Comparison of ENCODE assay signal across 8 cellular contexts in genomic region chr2:201357216-201357615, GRCh38. TPM values are rescaled to one million over a fixed set of nuclear protein-coding genes. Genes with fewer than 3 reads are reported as not detected.
A peak's percentile ranks its signal among the peaks of the same experiment; 100 is the strongest.
DNase-seq lines count a peak whose midpoint lies in the region; ATAC-seq, FAIRE-seq and TF ChIP-seq lines count a peak whose summit lies in the region.

TSS of gene FLACC1 (minus strand) at chr2:201357345. CDS start at chr2:201351404, 5,941 bp downstream.

- H3K27ac Mint-ChIP-seq in glutamatergic neuron (ENCODE audit: unreplicated experiment) (peak within 1 kb of the TSS; percentile 26), progenitor cell of endocrine pancreas (peak within 1 kb of the TSS; percentile 11)
- no peak within 1 kb of the TSS for H3K27ac Mint-ChIP-seq in activated naive CD8-positive, alpha-beta T cell treated with anti-CD3 and anti-CD28 coated beads, Interleukin-2, amount 50 U/mL, for 24 hours

- H3K9me3 ChIP-seq in SK-N-SH = no peaks in the 10 kb centered on the region

- DNase-seq in H4 (ENCODE audit: low spot score) = peak; percentile 74
- peak; percentile 22 for DNase-seq in SK-N-SH
- DNase-seq in glutamatergic neuron = no peak
- no peak for DNase-seq in progenitor cell of endocrine pancreas (ENCODE audit: low spot score, unreplicated experiment)
- DNase-seq in stimulated activated naive CD4-positive, alpha-beta T cell treated with Interleukin-2 at 50 U/mL for 16 hours (lab: John Stamatoyannopoulos, UW) = no peak
- no peak for DNase-seq in urothelium cell line (ENCODE audit: low spot score)
- no peak for DNase-seq in activated naive CD8-positive, alpha-beta T cell treated with anti-CD3 and anti-CD28 coated beads, Interleukin-2, amount 50 U/mL, for 24 hours

- H3F3A ChIP-seq in SK-N-SH (replicated peaks; ENCODE audit: insufficient read depth) = no peaks in the 10 kb centered on the region

- TF ChIP-seq RAD21 in SK-N-SH (IDR thresholded peaks at IDR 0.05; ENCODE audit: low read length) = no peak

- H3K36me3 ChIP-seq in SK-N-SH (replicated peaks in 1 of 2; ENCODE audit: control insufficient read depth in 1 of 2, insufficient read depth in 2 of 2, low read length in 1 of 2) = peaks cover 12 to 16% of the 10 kb centered on the region in 2 experiments

- H3K27ac ChIP-seq in SK-N-SH (ENCODE audit: low read depth in 2 of 2, low read length in 1 of 2) = no peak within 1 kb of the TSS

- H3K27me3 ChIP-seq in SK-N-SH (ENCODE audit: insufficient read depth) = no peaks in the 10 kb centered on the region

- H3K27me3 Mint-ChIP-seq in glutamatergic neuron (ENCODE audit: unreplicated experiment) = no peaks in the 10 kb centered on the region
- H3K27me3 Mint-ChIP-seq in progenitor cell of endocrine pancreas = no peaks in the 10 kb centered on the region
- H3K27me3 Mint-ChIP-seq in activated naive CD8-positive, alpha-beta T cell treated with anti-CD3 and anti-CD28 coated beads, Interleukin-2, amount 50 U/mL, for 24 hours = no peaks in the 10 kb centered on the region

- no peaks in the 10 kb centered on the region for H3K4me1 ChIP-seq in SK-N-SH (ENCODE audit: control insufficient read depth in 1 of 2, insufficient read depth in 2 of 2, low read depth in 1 of 2, low read length in 1 of 2)

- CTCF ChIA-PET in SK-N-SH (lab: Yijun Ruan, JAX) = no interaction called here

- POLR2A ChIA-PET in SK-N-SH (lab: Yijun Ruan, JAX) = no interaction called here

- TF ChIP-seq CTCF in SK-N-SH (IDR thresholded peaks at IDR 0.05) (no peak), glutamatergic neuron (IDR thresholded peaks at IDR 0.05; ENCODE audit: partially characterized antibody, unreplicated experiment) (no peak), progenitor cell of endocrine pancreas (IDR thresholded peaks at IDR 0.05; ENCODE audit: unreplicated experiment) (no peak)

- H3K9me2 ChIP-seq in SK-N-SH = no peaks in the 10 kb centered on the region

- H3K4me3 Mint-ChIP-seq in glutamatergic neuron (ENCODE audit: unreplicated experiment) = no peak within 1 kb of the TSS
- no peak within 1 kb of the TSS for H3K4me3 Mint-ChIP-seq in progenitor cell of endocrine pancreas (ENCODE audit: low read depth)
- H3K4me3 Mint-ChIP-seq in activated naive CD8-positive, alpha-beta T cell treated with anti-CD3 and anti-CD28 coated beads, Interleukin-2, amount 50 U/mL, for 24 hours = no peak within 1 kb of the TSS

- TF ChIP-seq EP300 in SK-N-SH (IDR thresholded peaks at IDR 0.05; ENCODE audit: borderline replicate concordance in 1 of 2, low read depth in 1 of 2, low read length in 1 of 2) = no peak

- H3K79me2 ChIP-seq in SK-N-SH (ENCODE audit: insufficient read depth) = no peaks in the 10 kb centered on the region

- H3K9me3 Mint-ChIP-seq in glutamatergic neuron (ENCODE audit: unreplicated experiment) = no peaks in the 10 kb centered on the region
- no peaks in the 10 kb centered on the region for H3K9me3 Mint-ChIP-seq in progenitor cell of endocrine pancreas (ENCODE audit: low read depth)
- no peaks in the 10 kb centered on the region for H3K9me3 Mint-ChIP-seq in activated naive CD8-positive, alpha-beta T cell treated with anti-CD3 and anti-CD28 coated beads, Interleukin-2, amount 50 U/mL, for 24 hours

- H2AFZ ChIP-seq in SK-N-SH (ENCODE audit: low read depth) = no peak within 1 kb of the TSS

- H3K9ac ChIP-seq in SK-N-SH = no peak within 1 kb of the TSS

- no peak for ATAC-seq in activated naive CD8-positive, alpha-beta T cell treated with anti-CD3 and anti-CD28 coated beads, Interleukin-2, amount 50 U/mL, for 24 hours
- no peak for ATAC-seq in GM21390 (IDR thresholded peaks at IDR 0.05; ENCODE audit: unreplicated experiment)

- H3K36me3 Mint-ChIP-seq in glutamatergic neuron (ENCODE audit: unreplicated experiment) (peaks cover 19% of the 10 kb centered on the region), progenitor cell of endocrine pancreas (ENCODE audit: insufficient read depth) (peaks cover 6% of the 10 kb centered on the region)
- H3K36me3 Mint-ChIP-seq in activated naive CD8-positive, alpha-beta T cell treated with anti-CD3 and anti-CD28 coated beads, Interleukin-2, amount 50 U/mL, for 24 hours (ENCODE audit: low read depth) = peaks cover 3% of the 10 kb centered on the region

- H3K4me2 ChIP-seq in SK-N-SH = no peak within 1 kb of the TSS

- no peaks in the 10 kb centered on the region for H4K20me1 ChIP-seq in SK-N-SH (ENCODE audit: insufficient read depth)

- no peaks in the 10 kb centered on the region for H3K4me1 Mint-ChIP-seq in glutamatergic neuron (ENCODE audit: low read depth, unreplicated experiment)
- H3K4me1 Mint-ChIP-seq in progenitor cell of endocrine pancreas (ENCODE audit: low read depth) = peaks cover 4% of the 10 kb centered on the region
- peaks cover 17% of the 10 kb centered on the region for H3K4me1 Mint-ChIP-seq in activated naive CD8-positive, alpha-beta T cell treated with anti-CD3 and anti-CD28 coated beads, Interleukin-2, amount 50 U/mL, for 24 hours

- FAIRE-seq in urothelium cell line (lab: Jason Lieb, UNC) = no peak

- no peak within 1 kb of the TSS for H3K4me3 ChIP-seq in SK-N-SH (ENCODE audit: low read depth in 2 of 2, low read length in 1 of 2)

- WGBS in SK-N-SH (ENCODE audit: low lambda C conversion rate) = 96% methylated on average over 1 of the region's 1 CpG

TF ChIP-seq in SK-N-SH, 30 proteins besides CTCF, POLR2A, EP300 and RAD21:
- TF ChIP-seq IRF3 (IDR thresholded peaks at IDR 0.05; ENCODE audit: low read depth, low read length) = no peak
- no peak for TF ChIP-seq TAF1 (IDR thresholded peaks at IDR 0.05; ENCODE audit: borderline replicate concordance, low read depth, low read length)
- TF ChIP-seq USF1 (IDR thresholded peaks at IDR 0.05; ENCODE audit: borderline replicate concordance, low read depth) = no peak
- TF ChIP-seq POLR2AphosphoS5 (IDR thresholded peaks at IDR 0.05; ENCODE audit: low read depth, low read length) = no peak
- TF ChIP-seq JUND (IDR thresholded peaks at IDR 0.05) = no peak

RNA-seq across cellular contexts. Expression of gene FLACC1, which starts in this region (rescaled TPM):
- total RNA-seq in H4 (2014; rRNA removed; shearing (Covaris generic)) = 0.23 TPM in 1 of 2 replicates, not detected in the other
- polyA plus RNA-seq in SK-N-SH (2012; rRNA removed) = 0.35 and 0.44 TPM in 2 replicates
- polyA plus RNA-seq in SK-N-SH (2012; cell fraction: cytosol; rRNA removed) = 0.20 and 0.39 TPM in 2 replicates
- polyA plus RNA-seq in SK-N-SH (2012; cell fraction: nucleus; rRNA removed) = 1.2 and 2.0 TPM in 2 replicates
- total RNA-seq in glutamatergic neuron (ENCODE audit: unreplicated experiment) = 1.2 TPM
- total RNA-seq in progenitor cell of endocrine pancreas = 0.55 and 0.69 TPM in 2 replicates

Comparison
In these comparisons a context has a peak if more than half of its experiments do, and no peak if none do; other contexts are left out.
1. Peak in DNase-seq in H4; RNA of the gene not detected or under 1 TPM.